In the genomic region with DNA sequence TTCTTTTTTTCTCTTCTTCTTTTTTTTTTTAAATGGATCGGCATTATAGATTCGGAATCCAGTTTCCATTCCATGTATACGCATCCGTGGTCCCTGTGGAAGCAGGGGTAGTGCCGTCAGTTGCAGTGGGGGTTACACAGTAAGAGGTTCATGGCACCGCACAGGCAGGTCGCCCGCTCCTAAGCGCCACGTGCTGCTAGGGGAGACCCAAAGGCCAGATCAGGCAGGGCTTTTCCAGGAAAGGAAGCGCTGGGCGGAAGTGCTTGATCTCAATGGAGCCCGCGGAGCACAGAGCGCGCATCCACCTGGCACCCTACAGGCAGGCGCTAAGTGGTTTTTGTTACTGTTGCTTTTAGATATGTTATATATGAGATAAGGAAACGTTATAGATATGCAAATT, we compare ENCODE assay signal across 31 cellular contexts.
DNase-seq lines count a peak whose midpoint lies in the region; ATAC-seq and TF ChIP-seq lines count a peak whose summit lies in the region.
"Had no signal": no experiment of that assay in that cellular context is flagged by ENCODE, and none has a peak within 500 bp of the region (broad histone marks: within the 10 kb centered on the region; RNA-seq: fewer than 3 reads in every experiment).

No MANE protein-coding gene starts in this region.

- in situ Hi-C loops in KBM-7 (cut with MboI; ENCODE audit: low pct_unique_long_range_greater_than_20kb, low sequenced_read_pairs) = no loop called here

- H3K4me3 ChIP-seq in right cardiac atrium (ENCODE audit: low read length) = no peak overlapping the region
- no peak overlapping the region for H3K4me3 ChIP-seq in spleen
- H3K4me3 ChIP-seq: A549; BLaER1; BLaER1 treated with 17β-estradiol and CSF1 and Interleukin-3, amounts not matched to agents 10 nM and 100 nM had no signal

- WGBS in right cardiac atrium = 90% methylated on average over 18 of the region's 18 CpGs
- 92 to 94% (median 93%) methylated on average over 18 of the region's 18 CpGs for WGBS in spleen, 5 donors

- H3K27me3 ChIP-seq in right cardiac atrium (ENCODE audit: control insufficient read depth, insufficient read depth) (no peaks in the 10 kb centered on the region), spleen (replicated peaks in 1 of 7) (no peaks in the 10 kb centered on the region)
- H3K27me3 ChIP-seq: BE2C; BLaER1; BLaER1 treated with 17β-estradiol and CSF1 and Interleukin-3, amounts not matched to agents 10 nM and 100 nM had no signal

- no peaks in the 10 kb centered on the region for H3K4me1 ChIP-seq in right cardiac atrium (ENCODE audit: control insufficient read depth, insufficient read depth, low read length)
- H3K4me1 ChIP-seq in spleen = no peaks in the 10 kb centered on the region
- H3K4me1 ChIP-seq: A549, BE2C, Caco-2 had no signal

- intact Hi-C loops in left ventricle myocardium superior (cut with micrococcal nuclease) = no loop called here
- intact Hi-C loops in right cardiac atrium (cut with DNase I) = no loop called here
- intact Hi-C loops in posterior vena cava (cut with DNase I) = no loop called here
- intact Hi-C loops in spleen (cut with DNase I; ENCODE audit: low total_unique reads) = no loop called here

- no peak for ATAC-seq in left ventricle myocardium superior
- ATAC-seq in right cardiac atrium = no peak
- ATAC-seq: A549; CD8-positive, alpha-beta T cell had no signal

- peak; percentile 18 for DNase-seq in left ventricle myocardium superior
- no peak for DNase-seq in right cardiac atrium
- DNase-seq in posterior vena cava (ENCODE audit: low spot score) = peak; percentile 67
- peak; percentile 71 for DNase-seq in spleen
- DNase-seq in KBM-7 = no peak
- no peak for DNase-seq in central memory CD4-positive, alpha-beta T cell
- DNase-seq: 8988T; ACHN; AML-193; BE2C; C1 segment of cervical spinal cord; Caco-2; Calu3; CD4-positive, alpha-beta memory T cell; CD4-positive, alpha-beta T cell; CD4-positive, CD25-positive, alpha-beta regulatory T cell; CD8-positive, alpha-beta memory T cell; CD8-positive, alpha-beta T cell; COR-L47; DMS 273 treated with DMSO at 0.1 percent for 48 hours; DMS153; DMS53; DMS79; DMS79 treated with DMSO at 0.1 percent for 48 hours; DND-41; EL had no signal

- no peak for TF ChIP-seq CTCF in spleen (IDR thresholded peaks at IDR 0.05 in 8 of 11, conservative IDR thresholded peaks at IDR 0.05 in 3 of 11)

- H3K27ac ChIP-seq in right cardiac atrium (ENCODE audit: low read length) (no peak overlapping the region), spleen (no peak overlapping the region)
- H3K27ac ChIP-seq: 22Rv1; A549; BLaER1; BLaER1 treated with 17β-estradiol and CSF1 and Interleukin-3, amounts not matched to agents 10 nM and 100 nM; C4-2B had no signal

- no peaks in the 10 kb centered on the region for H3K36me3 ChIP-seq in spleen
- H3K36me3 ChIP-seq: BE2C, BLaER1 had no signal

- H3K9me3 ChIP-seq in right cardiac atrium (ENCODE audit: control insufficient read depth, low read length) (no peaks in the 10 kb centered on the region), spleen (peaks cover 0 to 7% (median 0%) of the 10 kb centered on the region in 8 donors)
- H3K9me3 ChIP-seq: A549, BE2C, Caco-2 had no signal

- TF ChIP-seq POLR2A in spleen (IDR thresholded peaks at IDR 0.05) = no peak

Comparison
In these comparisons a context has a peak if more than half of its experiments do, and no peak if none do; other contexts are left out.
1. DNase-seq: peak in left ventricle myocardium superior (single experiment), posterior vena cava (single experiment) and spleen (single experiment); none in right cardiac atrium (0 of 3), KBM-7 (single experiment) and central memory CD4-positive, alpha-beta T cell (single experiment).